1 cellular context compared by ENCODE assay signal in genomic region chr2:130355181-130355577, GRCh38.
TF ChIP-seq lines count a peak whose summit lies in the region.

No MANE protein-coding gene starts in this region.

TF ChIP-seq in HepG2, 621 proteins besides CTCF, POLR2A, EP300 and RAD21 (continued from another document):
- TF ChIP-seq ZBTB40 (IDR thresholded peaks at IDR 0.05): no peak
- 0 out of 2 replicates have a peak, but pooled peaks have one; percentile 14 for TF ChIP-seq ZBTB40 (CRISPR knock-in tag; IDR thresholded peaks at IDR 0.05)
- TF ChIP-seq ZNF205 (CRISPR knock-in tag; IDR thresholded peaks at IDR 0.05): no peak
- TF ChIP-seq MXD3 (CRISPR knock-in tag; IDR thresholded peaks at IDR 0.05): no peak
- TF ChIP-seq ZNF513 (CRISPR knock-in tag; conservative IDR thresholded peaks at IDR 0.05): no peak
- no peak for TF ChIP-seq XBP1 (CRISPR knock-in tag; IDR thresholded peaks at IDR 0.05)
- no peak for TF ChIP-seq JUN (CRISPR knock-in tag; IDR thresholded peaks at IDR 0.05)
- no peak for TF ChIP-seq PHF20 (CRISPR knock-in tag; IDR thresholded peaks at IDR 0.05)
- no peak for TF ChIP-seq RELA (CRISPR knock-in tag; IDR thresholded peaks at IDR 0.05)
- no peak for TF ChIP-seq ZBTB2 (CRISPR knock-in tag; IDR thresholded peaks at IDR 0.05; ENCODE audit: low read depth)
- no peak for TF ChIP-seq ZMYM3 (CRISPR knock-in tag; IDR thresholded peaks at IDR 0.05)
- no peak for TF ChIP-seq FOXO4 (CRISPR knock-in tag; conservative IDR thresholded peaks at IDR 0.05)
- no peak for TF ChIP-seq HNRNPK (IDR thresholded peaks at IDR 0.05; ENCODE audit: low read depth, low read length, poor library complexity, severe bottlenecking)
- TF ChIP-seq PTBP1 (IDR thresholded peaks at IDR 0.05; ENCODE audit: low read depth, low read length, poor library complexity, severe bottlenecking): no peak
- no peak for TF ChIP-seq ZNF18 (CRISPR knock-in tag; IDR thresholded peaks at IDR 0.05; ENCODE audit: insufficient replicate concordance)
- no peak for TF ChIP-seq ZBTB20 (CRISPR knock-in tag; IDR thresholded peaks at IDR 0.05; ENCODE audit: borderline replicate concordance, low read depth)
